Comparison of ENCODE assay signal across 8 cellular contexts in genomic region chr19:49301165-49301865, GRCh38. TPM values are rescaled to one million over a fixed set of nuclear protein-coding genes. Genes with fewer than 3 reads are reported as not detected.
DNase-seq lines count a peak whose midpoint lies in the region; TF ChIP-seq lines count a peak whose summit lies in the region.

No MANE protein-coding gene starts in this region.

- H3K9me3 Mint-ChIP-seq in CD8-positive, alpha-beta memory T cell, result peaks cover 0 to 7% (median 0%) of the 10 kb centered on the region in 5 donors
- H3K9me3 Mint-ChIP-seq in HFFc6, result peaks cover 6% of the 10 kb centered on the region; the same call in 1 of the 2 replicates
- H3K9me3 Mint-ChIP-seq in activated CD4-positive, alpha-beta memory T cell treated with anti-CD3 and anti-CD28 coated beads, Interleukin-2, amount 10 ng/mL, durations not matched to agents 7 days and 5 days, result no peaks in the 10 kb centered on the region

- TF ChIP-seq CTCF in HFFc6 (IDR thresholded peaks at IDR 0.05), result peak; percentile 98

- no peaks in the 10 kb centered on the region for H3K4me1 ChIP-seq in CD8-positive, alpha-beta memory T cell (ENCODE audit: insufficient read depth, low read length)

- no peaks in the 10 kb centered on the region for H3K27me3 ChIP-seq in CD8-positive, alpha-beta memory T cell (ENCODE audit: insufficient read depth, low read length, poor library complexity, severe bottlenecking)

- H3K4me3 ChIP-seq in CD8-positive, alpha-beta memory T cell (ENCODE audit: low read length), result no peak overlapping the region

- H3K36me3 Mint-ChIP-seq in CD8-positive, alpha-beta memory T cell, result peaks cover 0 to 8% (median 3%) of the 10 kb centered on the region in 3 donors
- H3K36me3 Mint-ChIP-seq in HFFc6 (ENCODE audit: low read depth), result no peaks in the 10 kb centered on the region; the same call in 1 of the 2 replicates
- H3K36me3 Mint-ChIP-seq in activated CD4-positive, alpha-beta memory T cell treated with anti-CD3 and anti-CD28 coated beads, Interleukin-2, amount 10 ng/mL, durations not matched to agents 7 days and 5 days (ENCODE audit: low read depth), result no peaks in the 10 kb centered on the region

- H3K4me1 Mint-ChIP-seq in CD8-positive, alpha-beta memory T cell, result peaks cover 7 to 9% (median 7%) of the 10 kb centered on the region in 3 donors
- no peaks in the 10 kb centered on the region for H3K4me1 Mint-ChIP-seq in HFFc6 (ENCODE audit: low read depth)
- H3K4me1 Mint-ChIP-seq in activated CD4-positive, alpha-beta memory T cell treated with anti-CD3 and anti-CD28 coated beads, Interleukin-2, amount 10 ng/mL, durations not matched to agents 7 days and 5 days, result peaks cover 2% of the 10 kb centered on the region

- peak; percentile 53 to 83 (median 70) for DNase-seq in CD8-positive, alpha-beta memory T cell
- peak; percentile 48 for DNase-seq in HFFc6
- peak; percentile 24 for DNase-seq in NCI-H748 treated with DMSO at 0.1 percent for 48 hours (lab: John Stamatoyannopoulos, UW)
- DNase-seq in activated CD4-positive, alpha-beta memory T cell treated with anti-CD3 and anti-CD28 coated beads, Interleukin-2, amount 10 ng/mL, durations not matched to agents 7 days and 5 days, result peak; percentile 84
- peak; percentile 62 for DNase-seq in effector CD8-positive, alpha-beta T cell (lab: John Stamatoyannopoulos, UW)
- peak; percentile 68 for DNase-seq in medulla oblongata (ENCODE audit: extremely low spot score)
- DNase-seq in stimulated activated CD8-positive, alpha-beta memory T cell treated with anti-CD3 and anti-CD28 coated beads, Interleukin-12 subunit alpha, Interleukin-12 subunit beta, amount 100 ng/mL, for 24 hours (ENCODE audit: extremely low read depth), result peak; percentile 49
- DNase-seq in GOT3 (lab: John Stamatoyannopoulos, UW), result no peak

- CTCF ChIA-PET in CD8-positive, alpha-beta memory T cell (lab: Charles Lee), result interaction anchor here (0.7 to 1.7 kb wide), 11 partner anchors 11 to 172 kb away, joined by 3 to 9 read pairs (median 4); no protein-coding TSS in a partner anchor
- CTCF ChIA-PET in activated CD4-positive, alpha-beta memory T cell treated with anti-CD3 and anti-CD28 coated beads, Interleukin-2, amount 10 ng/mL, durations not matched to agents 7 days and 5 days (lab: Charles Lee), result interaction anchor here (0.8 to 2.9 kb wide), 16 partner anchors 10 to 398 kb away, joined by 3 to 24 read pairs (median 6); partner anchors contain the start of genes CD37 and SLC6A16

- H3K9me3 ChIP-seq in CD8-positive, alpha-beta memory T cell (ENCODE audit: low read length), result no peaks in the 10 kb centered on the region

- POLR2A ChIA-PET in CD8-positive, alpha-beta memory T cell (lab: Charles Lee), result no interaction called here
- POLR2A ChIA-PET in activated CD4-positive, alpha-beta memory T cell treated with anti-CD3 and anti-CD28 coated beads, Interleukin-2, amount 10 ng/mL, durations not matched to agents 7 days and 5 days (lab: Charles Lee), result interaction anchor here (1.0 kb wide), 1 partner anchor 32 kb away, joined by 3 read pairs; no protein-coding TSS in a partner anchor

- H3K27ac Mint-ChIP-seq in CD8-positive, alpha-beta memory T cell, result no peak overlapping the region
- H3K27ac Mint-ChIP-seq in HFFc6, result no peak overlapping the region
- H3K27ac Mint-ChIP-seq in activated CD4-positive, alpha-beta memory T cell treated with anti-CD3 and anti-CD28 coated beads, Interleukin-2, amount 10 ng/mL, durations not matched to agents 7 days and 5 days, result no peak overlapping the region

- peak overlapping the region in 1 of 7 donors; percentile 8 for H3K4me3 Mint-ChIP-seq in CD8-positive, alpha-beta memory T cell
- H3K4me3 Mint-ChIP-seq in HFFc6, result no peak overlapping the region; the same call in 1 of the 2 replicates
- no peak overlapping the region for H3K4me3 Mint-ChIP-seq in activated CD4-positive, alpha-beta memory T cell treated with anti-CD3 and anti-CD28 coated beads, Interleukin-2, amount 10 ng/mL, durations not matched to agents 7 days and 5 days

- H3K27ac ChIP-seq in CD8-positive, alpha-beta memory T cell (ENCODE audit: low read depth, low read length), result no peak overlapping the region

- H3K36me3 ChIP-seq in CD8-positive, alpha-beta memory T cell (ENCODE audit: insufficient read depth, low read length), result no peaks in the 10 kb centered on the region

- H3K27me3 Mint-ChIP-seq in CD8-positive, alpha-beta memory T cell, result peaks cover 0 to 3% of the 10 kb centered on the region in 2 donors
- H3K27me3 Mint-ChIP-seq in HFFc6 (ENCODE audit: insufficient read depth), result peaks cover 28% of the 10 kb centered on the region
- peaks cover 14% of the 10 kb centered on the region for H3K27me3 Mint-ChIP-seq in activated CD4-positive, alpha-beta memory T cell treated with anti-CD3 and anti-CD28 coated beads, Interleukin-2, amount 10 ng/mL, durations not matched to agents 7 days and 5 days

RNA-seq across cellular contexts. Expression of gene SLC6A16, which starts 23.7 kb away (rescaled TPM):
- total RNA-seq in CD8-positive, alpha-beta memory T cell, result 1 to 10 TPM; 1.1 to 1.2 TPM
- polyA plus RNA-seq in CD8-positive, alpha-beta memory T cell, result 1.7 TPM
- total RNA-seq in HFFc6 (2021; fragmentation: NEBNext Ultra II Directional; extraction: Animal tissue kit (Norgen Biotek cat#: 25700)), result under 1 TPM in 5 of 6 experiments, not detected in 1; 0.26 to 0.53 (median 0.40) TPM
- 1 to 10 TPM; 3.0 to 3.5 TPM for total RNA-seq in activated CD4-positive, alpha-beta memory T cell treated with anti-CD3 and anti-CD28 coated beads, Interleukin-2, amount 10 ng/mL, durations not matched to agents 7 days and 5 days

RNA-seq across cellular contexts. Expression of gene CD37, which starts 33.9 kb away (rescaled TPM):
- total RNA-seq in CD8-positive, alpha-beta memory T cell, result 100 to 1,000 TPM; 116 to 127 TPM
- 188 TPM for polyA plus RNA-seq in CD8-positive, alpha-beta memory T cell
- total RNA-seq in HFFc6 (2021; fragmentation: NEBNext Ultra II Directional; extraction: Animal tissue kit (Norgen Biotek cat#: 25700)), result not detected
- 100 to 1,000 TPM; 278 to 299 TPM for total RNA-seq in activated CD4-positive, alpha-beta memory T cell treated with anti-CD3 and anti-CD28 coated beads, Interleukin-2, amount 10 ng/mL, durations not matched to agents 7 days and 5 days

Comparison
In these comparisons a context has a peak if more than half of its experiments do, and no peak if none do; other contexts are left out.
1. RNA of gene CD37, which starts 33.9 kb away (total RNA-seq): 278 to 299 TPM in activated CD4-positive, alpha-beta memory T cell treated with anti-CD3 and anti-CD28 coated beads, Interleukin-2, amount 10 ng/mL, durations not matched to agents 7 days and 5 days and 116 to 127 TPM in CD8-positive, alpha-beta memory T cell; not detected in HFFc6; every median in the first group is over 100 times any median in the second.